Comparison of ENCODE assay signal across 8 cellular contexts in genomic region chr7:108525985-108526767, GRCh38. TPM values are rescaled to one million over a fixed set of nuclear protein-coding genes. Genes with fewer than 3 reads are reported as not detected.
A peak's percentile ranks its signal among the peaks of the same experiment; 100 is the strongest.
DNase-seq lines count a peak whose midpoint lies in the region; ATAC-seq and TF ChIP-seq lines count a peak whose summit lies in the region.

PNPLA8 (minus strand) TSS chr7:108526135; CDS start chr7:108515491, 10,644 bp downstream.

- no peaks in the 10 kb centered on the region for H3K9me3 ChIP-seq in HUES64 (ENCODE audit: insufficient read depth, low read depth, low read length)
- no peaks in the 10 kb centered on the region for H3K9me3 ChIP-seq in OCI-LY1 (ENCODE audit: low read length)

- H3K4me3 ChIP-seq in HUES64 (ENCODE audit: low read length), result peak within 1 kb of the TSS; percentile 83
- peak within 1 kb of the TSS; percentile 94 for H3K4me3 ChIP-seq in OCI-LY1 (ENCODE audit: low read depth, low read length, poor library complexity, severe bottlenecking)

- H3K27ac Mint-ChIP-seq in Calu3 (ENCODE audit: unreplicated experiment), result peak within 1 kb of the TSS; percentile 98

- H3K36me3 Mint-ChIP-seq in Calu3 (ENCODE audit: insufficient read depth, unreplicated experiment), result peaks cover 24% of the 10 kb centered on the region

- H3K27me3 ChIP-seq in HUES64 (ENCODE audit: insufficient read depth, low read length) (no peaks in the 10 kb centered on the region), OCI-LY1 (ENCODE audit: insufficient read depth, low read length) (no peaks in the 10 kb centered on the region)

- peak within 1 kb of the TSS; percentile 70 for H3K9ac ChIP-seq in HUES64 (ENCODE audit: low read depth, low read length)
- H3K9ac ChIP-seq in OCI-LY1 (ENCODE audit: low read length), result peak within 1 kb of the TSS; percentile 92

- WGBS in HUES64, result under 1% methylated on average over 63 of the region's 64 CpGs

- no peaks in the 10 kb centered on the region for H3K9me2 ChIP-seq in OCI-LY1 (ENCODE audit: low read depth, low read length)

- CTCF ChIA-PET in Calu3 (lab: Charles Lee), result interaction anchor here (0.6 to 0.7 kb wide), 4 partner anchors 8 to 345 kb away, joined by 3 read pairs; no protein-coding TSS in a partner anchor

- no peaks in the 10 kb centered on the region for H4K20me1 ChIP-seq in OCI-LY1 (ENCODE audit: insufficient read depth, low read length)

- DNase-seq in Calu3 (peak; percentile 98), mesenteric fat pad (ENCODE audit: low spot score) (peak; percentile 100)
- DNase-seq in activated CD8-positive, alpha-beta memory T cell treated with anti-CD3 and anti-CD28 coated beads, Interleukin-2, amount 50 U/mL, for 4 hours, result peak; percentile 100
- DNase-seq in stimulated activated CD8-positive, alpha-beta memory T cell treated with anti-CD3 and anti-CD28 coated beads, Interleukin-15, amount 100 ng/mL, for 24 hours (ENCODE audit: low read depth), result peak; percentile 100

- H3K36me3 ChIP-seq in HUES64 (ENCODE audit: insufficient read depth, low read length), result no peaks in the 10 kb centered on the region
- no peaks in the 10 kb centered on the region for H3K36me3 ChIP-seq in OCI-LY1 (ENCODE audit: insufficient read depth, low read length)

- peaks cover 28% of the 10 kb centered on the region for H3K4me1 Mint-ChIP-seq in Calu3 (ENCODE audit: low read depth, unreplicated experiment)

- 0 out of 2 replicates have a peak within 1 kb of the TSS, but pooled peaks have one; percentile 1 for H2AFZ ChIP-seq in OCI-LY1 (ENCODE audit: low read length)

- no peaks in the 10 kb centered on the region for H3K9me3 Mint-ChIP-seq in Calu3 (ENCODE audit: low read depth, unreplicated experiment)

- in situ Hi-C loops in endometrial microvascular endothelial cells (cut with HindIII; ENCODE audit: inconsistent ontology term, low pct_unique_long_range_greater_than_20kb, low sequenced_read_pairs), result no loop called here

- H3F3A ChIP-seq in OCI-LY1 (ENCODE audit: insufficient read depth, low read length), result no peaks in the 10 kb centered on the region

- peak within 1 kb of the TSS; percentile 95; the same call in 1 of the 2 replicates for H3K27ac ChIP-seq in HUES64 (ENCODE audit: low read depth, low read length)
- H3K27ac ChIP-seq in OCI-LY1 (ENCODE audit: low read depth, low read length, poor library complexity, severe bottlenecking), result peak within 1 kb of the TSS; percentile 86

- peaks cover 43% of the 10 kb centered on the region for H3K79me2 ChIP-seq in OCI-LY1 (ENCODE audit: insufficient read depth, low read length)

- H3K4me3 Mint-ChIP-seq in Calu3 (ENCODE audit: low read depth, unreplicated experiment), result peak within 1 kb of the TSS; percentile 83

- TF ChIP-seq CTCF in Calu3 (IDR thresholded peaks at IDR 0.05; ENCODE audit: unreplicated experiment) (no peak), OCI-LY1 (IDR thresholded peaks at IDR 0.05; ENCODE audit: low read length) (no peak)

- intact Hi-C loops in Calu3 (cut with micrococcal nuclease; ENCODE audit: unreplicated experiment), result loop anchor here (5.0 kb wide), 1 partner anchor 41 kb away; the partner anchor contains the start of genes DNAJB9 and THAP5

- H3K4me2 ChIP-seq in OCI-LY1 (ENCODE audit: low read length), result peak within 1 kb of the TSS; percentile 98

- peak; percentile 92 for ATAC-seq in GM21447 (IDR thresholded peaks at IDR 0.05; ENCODE audit: unreplicated experiment)

- no TSS peak for BruUV-seq in Calu3 (replicated peaks; lab: Mats Ljungman, UMichigan)

- H3K27me3 Mint-ChIP-seq in Calu3 (ENCODE audit: unreplicated experiment), result no peaks in the 10 kb centered on the region

- H3K4me1 ChIP-seq in HUES64 (ENCODE audit: insufficient read depth, low read length) (peaks cover 35% of the 10 kb centered on the region), OCI-LY1 (ENCODE audit: insufficient read depth, low read length, severe bottlenecking) (peaks cover 52% of the 10 kb centered on the region)

RNA-seq across cellular contexts. Expression of gene PNPLA8, which starts in this region (rescaled TPM):
- total RNA-seq in Calu3 (2022), result 6.9 and 8.3 TPM in 2 replicates
- 11.1 TPM for polyA plus RNA-seq in HUES64 (2013, experiment 1 of 2)
- 13.4 TPM for polyA plus RNA-seq in HUES64 (2013, experiment 2 of 2)
- 30.9 TPM for total RNA-seq in endometrial microvascular endothelial cells (ENCODE audit: inconsistent ontology term)
- 40.4 TPM for total RNA-seq in mesenteric fat pad

Comparison
In these comparisons a context has a peak if more than half of its experiments do, and no peak if none do; other contexts are left out.
1. Peak in every context shown above with its lines: DNase-seq, ATAC-seq, H3K4me3 ChIP-seq and H3K27ac ChIP-seq.